In the genomic region with DNA sequence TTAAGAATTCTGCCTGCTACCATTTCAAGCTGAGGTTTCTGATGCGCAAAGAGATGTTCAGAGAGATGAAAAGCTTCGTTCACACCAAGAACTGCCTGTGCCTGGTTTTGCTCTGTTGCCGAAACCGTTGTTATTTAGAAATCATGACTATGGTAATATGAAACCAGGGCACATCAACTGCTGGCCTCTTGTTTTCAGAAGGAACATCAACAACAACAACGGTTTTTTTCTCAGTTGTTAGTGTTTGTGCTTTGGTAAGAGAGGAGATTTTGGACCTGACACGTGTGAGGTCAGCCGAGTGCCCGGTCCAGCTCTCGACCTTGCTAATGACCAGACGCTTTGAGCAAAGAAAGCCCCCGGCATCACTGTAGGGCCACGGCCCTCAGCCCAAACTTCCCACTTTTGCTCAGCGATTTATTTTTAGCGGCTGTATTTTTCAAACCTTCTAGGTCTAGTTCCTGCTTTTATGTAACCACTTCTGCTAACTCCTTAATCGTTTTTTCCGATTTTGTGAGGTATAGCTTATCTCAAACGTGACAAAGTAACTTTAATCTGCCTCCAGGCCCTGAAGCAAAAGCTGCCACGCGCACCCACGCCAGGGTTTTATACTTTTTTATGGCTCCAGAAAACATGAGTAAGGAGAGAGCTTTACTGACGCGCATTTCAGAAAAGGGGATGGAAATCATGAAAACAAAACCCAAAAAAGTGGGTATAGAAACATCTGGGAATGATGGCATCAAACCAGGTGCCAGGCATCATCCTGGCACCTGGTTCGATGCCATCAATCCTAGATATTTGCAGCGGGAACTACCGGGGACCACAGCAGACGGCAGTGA, we compare ENCODE assay signal across 7 cellular contexts. TPM values are rescaled to one million over a fixed set of nuclear protein-coding genes. Genes with fewer than 3 reads are reported as not detected.
A peak's percentile ranks its signal among the peaks of the same experiment; 100 is the strongest.
DNase-seq lines count a peak whose midpoint lies in the region; ATAC-seq, FAIRE-seq and TF ChIP-seq lines count a peak whose summit lies in the region.

No MANE protein-coding gene starts in this region.

- peak overlapping the region; percentile 73 for H3K4me3 Mint-ChIP-seq in activated T-cell treated with anti-CD3 and anti-CD28 coated beads, Interleukin-2, amount 50 U/mL, for 4 hours

- ATAC-seq in HG03565 (IDR thresholded peaks at IDR 0.05; ENCODE audit: unreplicated experiment) (peak; percentile 29), left lobe of liver (no peak)
- peak in 1 of 2 donors; percentile 32 for ATAC-seq in activated T-cell treated with anti-CD3 and anti-CD28 coated beads, Interleukin-2, amount 50 U/mL, for 4 hours

- no peak overlapping the region for H3K27ac ChIP-seq in osteoblast (ENCODE audit: low read depth, low read length)

- H3K9me3 ChIP-seq in osteoblast (ENCODE audit: low read depth, low read length), result no peaks in the 10 kb centered on the region

- no peak overlapping the region for H3K4me3 ChIP-seq in osteoblast (ENCODE audit: insufficient read depth, low read length)

- H3K27me3 ChIP-seq in osteoblast (ENCODE audit: insufficient read depth, low read length), result no peaks in the 10 kb centered on the region

- DNase-seq in GM19239 (ENCODE audit: insufficient read length, low spot score), result no peak
- DNase-seq in activated T-cell treated with anti-CD3 and anti-CD28 coated beads, Interleukin-2, amount 50 U/mL, for 4 hours, result peak; percentile 55
- peak; percentile 57 for DNase-seq in osteoblast (ENCODE audit: insufficient read length, low spot score, missing footprints)
- no peak for DNase-seq in mesenteric fat pad (ENCODE audit: low spot score)
- DNase-seq in left lobe of liver (ENCODE audit: low spot score), result no peak
- DNase-seq in NCI-H1417 (lab: John Stamatoyannopoulos, UW), result no peak

- no peaks in the 10 kb centered on the region for H3K9me3 Mint-ChIP-seq in activated T-cell treated with anti-CD3 and anti-CD28 coated beads, Interleukin-2, amount 50 U/mL, for 4 hours

- TF ChIP-seq CTCF in osteoblast (IDR thresholded peaks at IDR 0.05; ENCODE audit: extremely low read depth, low read depth, low read length), result no peak

- H2AFZ ChIP-seq in osteoblast (ENCODE audit: low read length), result no peak overlapping the region

- peaks cover 15% of the 10 kb centered on the region for H4K20me1 ChIP-seq in osteoblast (ENCODE audit: insufficient read depth, low read length)

- H3K27me3 Mint-ChIP-seq in activated T-cell treated with anti-CD3 and anti-CD28 coated beads, Interleukin-2, amount 50 U/mL, for 4 hours (ENCODE audit: low read depth), result peaks cover 4% of the 10 kb centered on the region

- H3K36me3 ChIP-seq in osteoblast (ENCODE audit: insufficient read depth, low read length), result no peaks in the 10 kb centered on the region

- FAIRE-seq in GM19239 (lab: Jason Lieb, UNC), result peak; percentile 99

- H3K4me1 ChIP-seq in osteoblast (ENCODE audit: insufficient read depth, low read length), result no peaks in the 10 kb centered on the region

- peaks cover 3% of the 10 kb centered on the region for H3K36me3 Mint-ChIP-seq in activated T-cell treated with anti-CD3 and anti-CD28 coated beads, Interleukin-2, amount 50 U/mL, for 4 hours (ENCODE audit: insufficient read depth)

- peaks cover 3% of the 10 kb centered on the region for H3K79me2 ChIP-seq in osteoblast (ENCODE audit: insufficient read depth, low read length)

- no peak overlapping the region for H3K4me2 ChIP-seq in osteoblast (ENCODE audit: insufficient read depth, low read length)

- peaks cover 52% of the 10 kb centered on the region for H3K4me1 Mint-ChIP-seq in activated T-cell treated with anti-CD3 and anti-CD28 coated beads, Interleukin-2, amount 50 U/mL, for 4 hours (ENCODE audit: low read depth)

RNA-seq across cellular contexts. Expression of gene KLF2, which starts 42.0 kb away (rescaled TPM):
- 1 to 10 TPM; 1.4 to 2.5 (median 2.4) TPM for total RNA-seq in activated T-cell treated with anti-CD3 and anti-CD28 coated beads, Interleukin-2, amount 50 U/mL, for 4 hours
- total RNA-seq in osteoblast (11.2 and 16.6 TPM in 2 replicates), mesenteric fat pad (228 TPM), left lobe of liver (8.5 TPM)

Comparison
In these comparisons a context has a peak if more than half of its experiments do, and no peak if none do; other contexts are left out.
1. DNase-seq: peak in activated T-cell treated with anti-CD3 and anti-CD28 coated beads, Interleukin-2, amount 50 U/mL, for 4 hours (single experiment) and osteoblast (single experiment); none in GM19239 (single experiment), mesenteric fat pad (single experiment), left lobe of liver (single experiment) and NCI-H1417 (0 of 3).
2. RNA of gene KLF2, which starts 42.0 kb away (total RNA-seq): 228 TPM in mesenteric fat pad (single experiment); 11.2 to 16.6 TPM in osteoblast, 8.5 TPM in left lobe of liver (single experiment) and 1.4 to 2.5 TPM in activated T-cell treated with anti-CD3 and anti-CD28 coated beads, Interleukin-2, amount 50 U/mL, for 4 hours; every median in the first group is over 10 times any median in the second.